In genomic region chr9:97845763-97846162, GRCh38 we compare ENCODE assay signal across 34 cellular contexts. TPM values are rescaled to one million over a fixed set of nuclear protein-coding genes. Genes with fewer than 3 reads are reported as not detected.
"Had no signal": no experiment of that assay in that cellular context is flagged by ENCODE, and none has a peak within 500 bp of the region (broad histone marks: within the 10 kb centered on the region; RNA-seq: fewer than 3 reads in every experiment).

No MANE protein-coding gene starts in this region.

- H3K9me3 ChIP-seq: esophagus squamous epithelium, gastroesophageal sphincter, heart right ventricle had no signal

- H3K27ac ChIP-seq: brain microvascular endothelial cell, epithelial cell of prostate, esophagus squamous epithelium, gastroesophageal sphincter, heart right ventricle had no signal

- H3K4me3 ChIP-seq: esophagus squamous epithelium, gastroesophageal sphincter, heart right ventricle had no signal

- H3K4me1 Mint-ChIP-seq: activated T-helper 17 cell treated with anti-CD3 and anti-CD28 coated beads, Interleukin-2, amount 50 U/mL, for 72 hours had no signal

- H3K27ac Mint-ChIP-seq: activated CD8-positive, alpha-beta T cell treated with anti-CD3 and anti-CD28 coated beads for 36 hours; activated naive CD8-positive, alpha-beta T cell; activated T-helper 17 cell treated with anti-CD3 and anti-CD28 coated beads, Interleukin-2, amount 50 U/mL, for 72 hours; WTC11 had no signal

- H3K36me3 Mint-ChIP-seq: activated naive CD8-positive, alpha-beta T cell had no signal

- DNase-seq: activated CD4-positive, alpha-beta T cell treated with anti-CD3 and anti-CD28 coated beads for 1 hour; activated CD4-positive, alpha-beta T cell treated with anti-CD3 and anti-CD28 coated beads for 4 hours; activated CD4-positive, alpha-beta T cell treated with anti-CD3 and anti-CD28 coated beads, Interleukin-2, amount 50 U/mL, for 1 hour; activated CD4-positive, alpha-beta T cell treated with anti-CD3 and anti-CD28 coated beads, Interleukin-2, amount 50 U/mL, for 48 hours; activated CD8-positive, alpha-beta memory T cell treated with anti-CD3 and anti-CD28 coated beads for 24 hours; activated CD8-positive, alpha-beta T cell treated with anti-CD3 and anti-CD28 coated beads for 36 hours; activated effector memory CD4-positive, alpha-beta T cell treated with Interleukin-2 at 50 U/mL for 16 hours; activated gamma-delta T cell treated with Interleukin-2 at 50 U/mL for 16 hours; activated naive CD4-positive, alpha-beta T cell treated with anti-CD3 and anti-CD28 coated beads, Interleukin-2, amount 50 U/mL, for 16 hours; activated naive CD4-positive, alpha-beta T cell treated with Interleukin-2 at 50 U/mL for 16 hours; activated T-cell treated with anti-CD3 and anti-CD28 coated beads, Interleukin-2, amount 50 U/mL, for 4 hours; amniotic stem cell; anterior cingulate cortex; caudate nucleus; cortex of kidney; dermis blood vessel endothelial cell; effector CD8-positive, alpha-beta T cell; esophagus squamous epithelium; foreskin melanocyte; heart right ventricle; T-helper 2 cell had no signal

- FAIRE-seq: astrocyte, colon, endometrium, endothelial cell of umbilical vein had no signal

- H3K9me3 Mint-ChIP-seq: activated CD8-positive, alpha-beta T cell treated with anti-CD3 and anti-CD28 coated beads for 36 hours; activated T-cell treated with anti-CD3 and anti-CD28 coated beads, Interleukin-2, amount 50 U/mL, for 4 hours; activated T-helper 17 cell treated with anti-CD3 and anti-CD28 coated beads, Interleukin-2, amount 50 U/mL, for 72 hours; WTC11 had no signal

- ATAC-seq: activated CD8-positive, alpha-beta T cell treated with anti-CD3 and anti-CD28 coated beads for 36 hours; activated T-cell treated with anti-CD3 and anti-CD28 coated beads, Interleukin-2, amount 50 U/mL, for 4 hours; activated T-helper 17 cell treated with anti-CD3 and anti-CD28 coated beads, Interleukin-2, amount 50 U/mL, for 72 hours; gastroesophageal sphincter; heart right ventricle; WTC11 had no signal

- H3K36me3 ChIP-seq: brain microvascular endothelial cell, esophagus squamous epithelium, gastroesophageal sphincter, heart right ventricle had no signal

- H3K4me3 Mint-ChIP-seq: activated CD8-positive, alpha-beta T cell treated with anti-CD3 and anti-CD28 coated beads for 36 hours; activated naive CD8-positive, alpha-beta T cell; activated T-cell treated with anti-CD3 and anti-CD28 coated beads, Interleukin-2, amount 50 U/mL, for 4 hours; activated T-helper 17 cell treated with anti-CD3 and anti-CD28 coated beads, Interleukin-2, amount 50 U/mL, for 72 hours; WTC11 had no signal

RNA-seq across cellular contexts. Expression of gene FOXE1, which starts 7.3 kb away (rescaled TPM):
- total RNA-seq: activated T-cell treated with anti-CD3 and anti-CD28 coated beads, Interleukin-2, amount 50 U/mL, for 4 hours; activated T-helper 17 cell treated with anti-CD3 and anti-CD28 coated beads, Interleukin-2, amount 50 U/mL, for 72 hours; chondrocyte; endothelial cell of umbilical vein; fibroblast of lung; heart right ventricle; T-helper 1 cell treated with Interleukin-12 subunit alpha and Interleukin-12 subunit beta and Interleukin-4 antibody, amounts not matched to agents 30 ng/mL and 1 ng/mL, for 36 hours had no signal
- polyA plus RNA-seq: endothelial cell of umbilical vein, heart right ventricle had no signal
